1 cellular context compared by ENCODE assay signal in the genomic region with DNA sequence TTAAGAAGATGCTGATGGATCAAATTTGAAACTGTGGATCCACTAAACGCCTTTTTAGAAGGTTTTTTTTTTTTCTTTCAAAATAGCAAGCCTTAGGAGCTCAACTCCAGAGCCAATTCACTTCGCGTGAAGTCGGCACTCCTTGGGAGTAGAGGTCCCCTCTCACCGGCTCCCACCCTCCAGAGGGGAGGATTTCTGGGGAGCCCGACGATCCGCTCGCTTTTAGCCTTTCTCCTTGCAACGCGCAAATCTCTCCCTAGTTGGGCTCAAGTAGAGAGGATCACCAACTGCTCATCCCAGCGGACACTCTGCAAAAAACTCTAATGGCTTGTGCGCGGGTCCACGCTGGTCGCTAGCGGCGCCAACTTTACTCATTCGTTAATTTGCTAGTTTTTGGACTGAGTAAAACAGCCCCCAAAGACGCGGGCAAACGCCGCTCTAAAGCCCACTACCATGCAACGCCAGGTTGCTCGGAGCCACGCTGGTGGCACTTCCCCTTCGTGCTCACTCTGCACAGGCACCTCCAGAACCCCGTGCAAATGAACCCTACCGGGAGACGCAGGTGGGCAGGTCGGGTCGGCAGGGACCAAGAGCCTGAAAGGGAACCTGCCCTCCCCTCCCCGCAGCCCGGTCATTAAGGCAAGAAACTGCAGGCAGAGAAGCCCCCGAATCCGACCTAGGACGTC.
TF ChIP-seq lines count a peak whose summit lies in the region.

No MANE protein-coding gene starts in this region.

TF ChIP-seq in HepG2, 621 proteins besides CTCF, POLR2A, EP300 and RAD21:
- TF ChIP-seq JUN (CRISPR knock-in tag; IDR thresholded peaks at IDR 0.05) (no peak), CC2D1A (CRISPR knock-in tag; IDR thresholded peaks at IDR 0.05) (no peak), ZNF253 (CRISPR knock-in tag; IDR thresholded peaks at IDR 0.05; ENCODE audit: borderline replicate concordance) (no peak), ZNF121 (CRISPR knock-in tag; IDR thresholded peaks at IDR 0.05) (no peak), ZNF891 (CRISPR knock-in tag; IDR thresholded peaks at IDR 0.05) (no peak), TFE3 (CRISPR knock-in tag; IDR thresholded peaks at IDR 0.05) (no peak)
- TF ChIP-seq, protein P1, sequence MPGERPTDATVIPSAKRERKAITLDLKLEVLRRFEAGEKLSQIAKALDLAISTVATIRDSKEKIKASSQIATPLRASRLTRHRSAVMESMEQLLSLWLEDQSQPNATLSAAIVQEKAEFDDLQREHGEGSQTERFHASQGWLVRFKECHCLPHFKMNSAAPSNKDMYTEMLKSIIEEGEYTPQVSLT (CRISPR knock-in tag; IDR thresholded peaks at IDR 0.05; ENCODE audit: borderline replicate concordance, low read depth) = no peak
- TF ChIP-seq, protein P2, sequence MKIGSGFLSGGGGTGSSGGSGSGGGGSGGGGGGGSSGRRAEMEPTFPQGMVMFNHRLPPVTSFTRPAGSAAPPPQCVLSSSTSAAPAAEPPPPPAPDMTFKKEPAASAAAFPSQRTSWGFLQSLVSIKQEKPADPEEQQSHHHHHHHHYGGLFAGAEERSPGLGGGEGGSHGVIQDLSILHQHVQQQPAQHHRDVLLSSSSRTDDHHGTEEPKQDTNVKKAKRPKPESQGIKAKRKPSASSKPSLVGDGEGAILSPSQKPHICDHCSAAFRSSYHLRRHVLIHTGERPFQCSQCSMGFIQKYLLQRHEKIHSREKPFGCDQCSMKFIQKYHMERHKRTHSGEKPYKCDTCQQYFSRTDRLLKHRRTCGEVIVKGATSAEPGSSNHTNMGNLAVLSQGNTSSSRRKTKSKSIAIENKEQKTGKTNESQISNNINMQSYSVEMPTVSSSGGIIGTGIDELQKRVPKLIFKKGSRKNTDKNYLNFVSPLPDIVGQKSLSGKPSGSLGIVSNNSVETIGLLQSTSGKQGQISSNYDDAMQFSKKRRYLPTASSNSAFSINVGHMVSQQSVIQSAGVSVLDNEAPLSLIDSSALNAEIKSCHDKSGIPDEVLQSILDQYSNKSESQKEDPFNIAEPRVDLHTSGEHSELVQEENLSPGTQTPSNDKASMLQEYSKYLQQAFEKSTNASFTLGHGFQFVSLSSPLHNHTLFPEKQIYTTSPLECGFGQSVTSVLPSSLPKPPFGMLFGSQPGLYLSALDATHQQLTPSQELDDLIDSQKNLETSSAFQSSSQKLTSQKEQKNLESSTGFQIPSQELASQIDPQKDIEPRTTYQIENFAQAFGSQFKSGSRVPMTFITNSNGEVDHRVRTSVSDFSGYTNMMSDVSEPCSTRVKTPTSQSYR (CRISPR knock-in tag; IDR thresholded peaks at IDR 0.05; ENCODE audit: borderline replicate concordance) = no peak
